In genomic region chr2:112542974-112543760, GRCh38 we compare ENCODE assay signal across 8 cellular contexts. TPM values are rescaled to one million over a fixed set of nuclear protein-coding genes. Genes with fewer than 3 reads are reported as not detected.
DNase-seq lines count a peak whose midpoint lies in the region; ATAC-seq and TF ChIP-seq lines count a peak whose summit lies in the region.

No MANE protein-coding gene starts in this region.

- no peak for TF ChIP-seq CTCF in heart left ventricle (IDR thresholded peaks at IDR 0.05)
- no peak for TF ChIP-seq CTCF in astrocyte of the spinal cord (IDR thresholded peaks at IDR 0.05; ENCODE audit: low read depth, low read length)
- TF ChIP-seq CTCF in lower lobe of right lung (IDR thresholded peaks at IDR 0.05), result no peak
- TF ChIP-seq CTCF in vagina (IDR thresholded peaks at IDR 0.05), result no peak

- DNase-seq in heart left ventricle (no peak), Right ventricle myocardium inferior (ENCODE audit: missing footprints) (no peak), M059J (ENCODE audit: low read depth) (peak; percentile 50), astrocyte of the spinal cord (ENCODE audit: low read depth, low spot score) (peak; percentile 3), lower lobe of right lung (no peak), vagina (ENCODE audit: extremely low spot score in 2 of 2) (no peak), medulla oblongata (ENCODE audit: extremely low spot score) (no peak)

- intact Hi-C loops in heart left ventricle (cut with DNase I) (loop anchor here in 7 of 10 donors (1.0 to 10.0 kb wide), 7 partner anchors 39 to 62 kb away; partner anchors contain the start of genes TTL (in 5 of the 7) and CHCHD5 (in 3 of the 7)), Right ventricle myocardium inferior (cut with DNase I) (loop anchor here (1.0 kb wide), 1 partner anchor 62 kb away; no protein-coding TSS in a partner anchor), lower lobe of right lung (cut with DNase I) (no loop called here), vagina (cut with DNase I) (no loop called here)

- ATAC-seq in heart left ventricle, result no peak
- ATAC-seq in Right ventricle myocardium inferior, result no peak
- peak in 1 of 2 donors; percentile 3 for ATAC-seq in lower lobe of right lung
- no peak for ATAC-seq in HG03095 (IDR thresholded peaks at IDR 0.05; ENCODE audit: unreplicated experiment)

- H3K27ac ChIP-seq in heart left ventricle (peak overlapping the region in 1 of 12 donors; percentile 92), lower lobe of right lung (peak overlapping the region; percentile 93), vagina (no peak overlapping the region)

- H3K27me3 ChIP-seq in heart left ventricle (no peaks in the 10 kb centered on the region), lower lobe of right lung (ENCODE audit: low read depth) (no peaks in the 10 kb centered on the region), vagina (no peaks in the 10 kb centered on the region)

- H3K4me3 ChIP-seq in heart left ventricle (peak overlapping the region; percentile 69 to 93 (median 81)), astrocyte of the spinal cord (ENCODE audit: low read depth, low read length) (peak overlapping the region; percentile 96), lower lobe of right lung (peak overlapping the region; percentile 97), vagina (peak overlapping the region; percentile 84 to 89)

- H3K36me3 ChIP-seq in heart left ventricle, result peaks cover 0 to 23% (median 15%) of the 10 kb centered on the region in 9 donors
- H3K36me3 ChIP-seq in lower lobe of right lung, result peaks cover 14% of the 10 kb centered on the region
- H3K36me3 ChIP-seq in vagina, result peaks cover 0 to 15% of the 10 kb centered on the region in 2 donors

- H3K4me1 ChIP-seq in heart left ventricle, result peaks cover 0 to 24% (median 12%) of the 10 kb centered on the region in 12 donors
- H3K4me1 ChIP-seq in lower lobe of right lung, result peaks cover 22% of the 10 kb centered on the region
- H3K4me1 ChIP-seq in vagina, result peaks cover 17% of the 10 kb centered on the region

- H3K9me3 ChIP-seq in heart left ventricle (no peaks in the 10 kb centered on the region), lower lobe of right lung (no peaks in the 10 kb centered on the region), vagina (no peaks in the 10 kb centered on the region)

- 13 to 19% (median 16%) methylated on average over 20 of the region's 20 CpGs for WGBS in heart left ventricle, 4 donors

- in situ Hi-C loops in astrocyte of the spinal cord (cut with HindIII; ENCODE audit: low sequenced_read_pairs), result no loop called here

- TF ChIP-seq POLR2A in heart left ventricle (IDR thresholded peaks at IDR 0.05) (no peak), vagina (IDR thresholded peaks at IDR 0.05) (no peak)

RNA-seq across cellular contexts. Expression of gene POLR1B, which starts 0.9 kb away (rescaled TPM):
- total RNA-seq in heart left ventricle, result 10 to 100 TPM in 5 of 9 donors, 1 to 10 TPM in 4; 6.0 to 15.5 (median 10.4) TPM
- 1 to 10 TPM; 3.3 to 6.5 TPM for polyA plus RNA-seq in heart left ventricle
- total RNA-seq in Right ventricle myocardium inferior, result 9.7 TPM
- total RNA-seq in M059J (2014; rRNA removed; shearing (Covaris generic)), result 11.9 and 13.5 TPM in 2 replicates
- total RNA-seq in lower lobe of right lung, result 12.3 TPM
- total RNA-seq in vagina, result 13.3 TPM

RNA-seq across cellular contexts. Expression of gene CHCHD5, which starts 41.2 kb away (rescaled TPM):
- total RNA-seq in heart left ventricle, result 10 to 100 TPM; 18.6 to 26.2 (median 22.1) TPM
- polyA plus RNA-seq in heart left ventricle, result 10 to 100 TPM; 23.6 to 32.2 TPM
- 20.8 TPM for total RNA-seq in Right ventricle myocardium inferior
- 11.5 and 16.9 TPM in 2 replicates for total RNA-seq in M059J (2014; rRNA removed; shearing (Covaris generic))
- total RNA-seq in lower lobe of right lung, result 23.0 TPM
- total RNA-seq in vagina, result 30.7 TPM

Comparison
In these comparisons a context has a peak if more than half of its experiments do, and no peak if none do; other contexts are left out.
1. DNase-seq: peak in M059J (single experiment) and astrocyte of the spinal cord (single experiment); none in heart left ventricle (0 of 5), Right ventricle myocardium inferior (single experiment), lower lobe of right lung (single experiment), vagina (0 of 2) and medulla oblongata (single experiment).
2. intact Hi-C loops: an anchor here in heart left ventricle (1.0 to 10.0 kb wide) and Right ventricle myocardium inferior (1.0 kb wide); none called in lower lobe of right lung and vagina.
3. Peak in every context shown above with its lines, with median percentiles within 50 percentile points of each other: H3K4me3 ChIP-seq.